ENCODE assay signal across 8 cellular contexts in genomic region chr4:140252144-140252741, GRCh38.
DNase-seq lines count a peak whose midpoint lies in the region; ATAC-seq, FAIRE-seq and TF ChIP-seq lines count a peak whose summit lies in the region.

No MANE protein-coding gene starts in this region.

- H3K9me3 ChIP-seq in AG04450 (ENCODE audit: control insufficient read depth, insufficient read depth, low read length) = no peaks in the 10 kb centered on the region; the same call in 1 of the 2 replicates
- no peaks in the 10 kb centered on the region for H3K9me3 ChIP-seq in HAP-1
- H3K9me3 ChIP-seq in OCI-LY3 (ENCODE audit: insufficient read depth, low read length) = no peaks in the 10 kb centered on the region
- H3K9me3 ChIP-seq in aorta (ENCODE audit: control insufficient read depth, low read length) = no peaks in the 10 kb centered on the region

- H3K27me3 ChIP-seq in AG04450 (ENCODE audit: control insufficient read depth, insufficient read depth, low read length) (no peaks in the 10 kb centered on the region), HAP-1 (ENCODE audit: low read depth) (no peaks in the 10 kb centered on the region), OCI-LY3 (ENCODE audit: low read depth, low read length) (peaks cover 53% of the 10 kb centered on the region), aorta (ENCODE audit: control insufficient read depth in 1 of 2, insufficient read depth in 2 of 2, low read length in 1 of 2) (no peaks in the 10 kb centered on the region)

- H3K4me3 ChIP-seq in AG04450 (ENCODE audit: low read depth, low read length) = peak overlapping the region; percentile 55; the same call in 1 of the 2 replicates
- peak overlapping the region; percentile 30 for H3K4me3 ChIP-seq in HAP-1
- H3K4me3 ChIP-seq in OCI-LY3 (ENCODE audit: low read length) = peak overlapping the region; percentile 76
- H3K4me3 ChIP-seq in aorta (ENCODE audit: low read length in 2 of 2) = peak overlapping the region; percentile 48 to 70

- no peaks in the 10 kb centered on the region for H3K36me3 Mint-ChIP-seq in mesothelial cell of epicardium

- H3K27ac ChIP-seq in AG04450 (ENCODE audit: low read depth, low read length) = no peak overlapping the region
- H3K27ac ChIP-seq in OCI-LY3 (ENCODE audit: low read length) = no peak overlapping the region
- no peak overlapping the region for H3K27ac ChIP-seq in aorta (ENCODE audit: low read depth in 1 of 2, low read length in 2 of 2)

- WGBS in aorta, 2 donors = 41 to 42% methylated on average over 19 of the region's 19 CpGs

- H2AFZ ChIP-seq in OCI-LY3 (ENCODE audit: low read depth, low read length) = peak overlapping the region; percentile 78

- no peaks in the 10 kb centered on the region for H3K36me3 ChIP-seq in HAP-1 (replicated peaks)
- no peaks in the 10 kb centered on the region for H3K36me3 ChIP-seq in OCI-LY3 (replicated peaks; ENCODE audit: low read depth, low read length)
- no peaks in the 10 kb centered on the region for H3K36me3 ChIP-seq in aorta (ENCODE audit: control insufficient read depth in 1 of 2, insufficient read depth in 2 of 2, low read length in 1 of 2)

- peak overlapping the region; percentile 77 for H3K4me2 ChIP-seq in OCI-LY3 (ENCODE audit: low read length)

- peak overlapping the region; percentile 62 for H3K4me3 Mint-ChIP-seq in mesothelial cell of epicardium

- CTCF ChIA-PET in AG04450 (lab: Charles Lee) = interaction anchor here (0.5 to 4.1 kb wide), 8 partner anchors 14 to 595 kb away, joined by 3 to 24 read pairs (median 5); no protein-coding TSS in a partner anchor

- POLR2A ChIA-PET in AG04450 (lab: Yijun Ruan, JAX) = interaction anchor here (0.7 to 2.9 kb wide), 4 partner anchors 15 to 155 kb away, joined by 3 to 13 read pairs (median 7); partner anchors contain the start of gene MAML3

- no peaks in the 10 kb centered on the region for H3K9me3 Mint-ChIP-seq in mesothelial cell of epicardium

- no peaks in the 10 kb centered on the region for H3K79me2 ChIP-seq in OCI-LY3 (ENCODE audit: low read length)

- H3K9ac ChIP-seq in OCI-LY3 (ENCODE audit: low read length) = peak overlapping the region; percentile 51

- H4K20me1 ChIP-seq in OCI-LY3 (ENCODE audit: insufficient read depth, low read length) = no peaks in the 10 kb centered on the region

- intact Hi-C loops in aorta (cut with DNase I) = loop anchor here (1.0 to 10.0 kb wide), 9 partner anchors 99 to 595 kb away; no protein-coding TSS in a partner anchor

- H3K27ac Mint-ChIP-seq in mesothelial cell of epicardium = peak overlapping the region; percentile 82

- H3K4me1 ChIP-seq in HAP-1 (peaks cover 13% of the 10 kb centered on the region), OCI-LY3 (ENCODE audit: low read length) (peaks cover 22% of the 10 kb centered on the region), aorta (ENCODE audit: control insufficient read depth in 1 of 2, insufficient read depth in 2 of 2, low read length in 2 of 2) (peaks cover 0 to 4% of the 10 kb centered on the region in 2 donors)

- DNase-seq in AG04450 (ENCODE audit: low read depth, low spot score) (no peak), HAP-1 (ENCODE audit: low spot score in 2 of 2) (peak in 1 of 2 experiments; percentile 43), dermis blood vessel endothelial cell (peak; percentile 50), mesothelial cell of epicardium (ENCODE audit: low spot score in 2 of 2, unreplicated experiment in 2 of 2) (no peak), aorta (no peak), RCC 7860 (ENCODE audit: low spot score) (no peak)

- in situ Hi-C loops in HAP-1 (cut with MboI; ENCODE audit: low sequenced_read_pairs) = loop anchor here (5.0 to 10.0 kb wide), 3 partner anchors 100 to 597 kb away; partner anchors contain the start of gene MAML3

- TF ChIP-seq CTCF in AG04450 (IDR thresholded peaks at IDR 0.05; ENCODE audit: low read depth, low read length) = no peak
- no peak for TF ChIP-seq CTCF in OCI-LY3 (IDR thresholded peaks at IDR 0.05; ENCODE audit: low read depth, low read length)
- no peak for TF ChIP-seq CTCF in mesothelial cell of epicardium (IDR thresholded peaks at IDR 0.05; ENCODE audit: unreplicated experiment)

- H3K27me3 Mint-ChIP-seq in mesothelial cell of epicardium (ENCODE audit: low read depth) = no peaks in the 10 kb centered on the region

- ATAC-seq in aorta (ENCODE audit: low FRiP score) = no peak
- ATAC-seq in HG03565 (IDR thresholded peaks at IDR 0.05; ENCODE audit: unreplicated experiment) = no peak

- no peak for FAIRE-seq in RCC 7860 (lab: Jason Lieb, UNC)

- peaks cover 63% of the 10 kb centered on the region for H3K4me1 Mint-ChIP-seq in mesothelial cell of epicardium
